In the genomic region with DNA sequence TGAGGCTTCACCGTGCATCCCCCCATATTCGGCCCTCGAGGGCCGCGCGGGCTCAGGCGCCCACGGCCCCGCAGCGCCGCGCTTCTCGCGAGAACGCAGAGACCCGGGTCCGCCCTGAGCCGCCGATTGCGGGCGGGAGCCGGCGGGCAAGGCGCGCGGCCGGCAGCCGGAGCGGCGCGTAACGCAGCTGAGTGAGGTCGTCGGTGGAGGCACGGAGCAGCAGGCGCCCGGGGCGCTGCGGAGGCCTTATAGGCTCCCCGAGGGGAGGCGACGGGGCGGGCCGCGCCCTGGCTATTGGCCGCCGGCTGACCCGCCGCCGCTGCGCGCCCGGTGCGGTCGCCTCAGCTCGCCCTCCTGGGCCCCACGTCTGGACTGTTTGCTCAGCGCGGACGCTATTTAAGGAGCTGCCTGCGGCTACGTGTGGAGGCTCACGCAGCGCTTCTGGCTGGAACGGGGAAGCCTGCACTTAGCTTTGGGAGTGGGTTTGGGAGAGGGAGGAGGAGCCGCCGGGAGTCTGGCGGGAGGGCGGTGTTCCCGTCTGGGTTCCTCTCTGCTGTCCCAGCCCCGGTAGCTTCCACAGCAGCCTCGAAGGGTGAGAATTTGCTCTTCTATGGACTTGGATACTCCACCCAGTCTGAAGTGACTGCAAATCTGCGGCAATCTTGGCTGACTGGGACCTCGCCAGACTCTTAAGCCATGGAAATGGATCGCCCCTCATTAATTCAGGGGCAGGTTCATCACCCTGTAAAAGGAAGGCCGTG, we compare ENCODE assay signal across 8 cellular contexts. TPM values are rescaled to one million over a fixed set of nuclear protein-coding genes. Genes with fewer than 3 reads are reported as not detected.
A peak's percentile ranks its signal among the peaks of the same experiment; 100 is the strongest.
DNase-seq lines count a peak whose midpoint lies in the region; ATAC-seq and TF ChIP-seq lines count a peak whose summit lies in the region.

Gene PLOD2 (minus strand): TSS at position 221 of the 761 bp plus-strand sequence. CDS start 195 bp downstream, at position 26.

- intact Hi-C loops in cardiac septum (cut with DNase I): loop anchor here (5.0 kb wide), 1 partner anchor 89 kb away; no protein-coding TSS in a partner anchor

- peak within 1 kb of the TSS; percentile 75 for H3K27ac ChIP-seq in angular gyrus (ENCODE audit: low read depth, low read length)

- no peak for TF ChIP-seq CTCF in omental fat pad (IDR thresholded peaks at IDR 0.05)

- ATAC-seq in GM18517 (IDR thresholded peaks at IDR 0.05; ENCODE audit: unreplicated experiment): peak; percentile 50
- ATAC-seq in HG03045 (IDR thresholded peaks at IDR 0.05; ENCODE audit: unreplicated experiment): peak; percentile 47
- ATAC-seq in omental fat pad (ENCODE audit: low FRiP score): peak; percentile 67

- DNase-seq in AG20443 (ENCODE audit: low spot score) (peak; percentile 90), NCI-H774 (lab: John Stamatoyannopoulos, UW) (peak; percentile 95), cardiac septum (ENCODE audit: low spot score) (peak; percentile 90), omental fat pad (ENCODE audit: low spot score) (peak; percentile 29), T-helper 9 cell (no peak)

RNA-seq across cellular contexts. Expression of gene PLOD2, which starts in this region (rescaled TPM):
- 27.3 TPM for total RNA-seq in cardiac septum
- total RNA-seq in omental fat pad: 100 to 1,000 TPM in 3 of 4 donors, 10 to 100 TPM in 1; 35.3 to 180 (median 107) TPM
